In genomic region chrX:119870626-119871131, GRCh38 we compare ENCODE assay signal across 8 cellular contexts. TPM values are rescaled to one million over a fixed set of nuclear protein-coding genes. Genes with fewer than 3 reads are reported as not detected.
DNase-seq lines count a peak whose midpoint lies in the region; ATAC-seq, FAIRE-seq and TF ChIP-seq lines count a peak whose summit lies in the region.

No MANE protein-coding gene starts in this region.

- peaks cover 64% of the 10 kb centered on the region for H3K79me2 ChIP-seq in K562 (ENCODE audit: control insufficient read depth, insufficient read depth, low read length)

- no peak for TF ChIP-seq POLR2A in K562 (conservative IDR thresholded peaks at IDR 0.05)

- no peak for TF ChIP-seq CTCF in GM12864 (IDR thresholded peaks at IDR 0.05; ENCODE audit: low read depth, low read length, missing control alignments)
- TF ChIP-seq CTCF in K562 (IDR thresholded peaks at IDR 0.05 in 2 of 3, conservative IDR thresholded peaks at IDR 0.05 in 1 of 3; ENCODE audit: insufficient read depth in 2 of 3, low read depth in 1 of 3, low read length in 3 of 3): no peak

- H3K27ac ChIP-seq in SJSA1: no peak overlapping the region; the same call in 1 of the 2 replicates
- peak overlapping the region; percentile 99 for H3K27ac ChIP-seq in K562 (ENCODE audit: extremely low read depth, low read depth, low read length)

- no peaks in the 10 kb centered on the region for H3K9me1 ChIP-seq in K562 (ENCODE audit: control insufficient read depth, insufficient read depth, low read length)

- no peaks in the 10 kb centered on the region; the same call in 1 of the 2 replicates for H4K20me1 ChIP-seq in K562 (replicated peaks; ENCODE audit: control insufficient read depth, insufficient read depth, low read length)

- no peak for FAIRE-seq in K562 (lab: Jason Lieb, UNC)

- H3K9me3 ChIP-seq in SJSA1 (replicated peaks) (no peaks in the 10 kb centered on the region), K562 (replicated peaks; ENCODE audit: control insufficient read depth, insufficient read depth, low read depth, low read length) (no peaks in the 10 kb centered on the region), iPS-15b (ENCODE audit: control insufficient read depth, insufficient read depth, low read length) (no peaks in the 10 kb centered on the region), skeletal muscle satellite cell (replicated peaks; ENCODE audit: low read length) (no peaks in the 10 kb centered on the region)

- H3K36me3 ChIP-seq in SJSA1 (peaks cover 7% of the 10 kb centered on the region; the same call in 1 of the 2 replicates), K562 (ENCODE audit: control insufficient read depth, insufficient read depth, low read length) (peaks cover 26% of the 10 kb centered on the region; the same call in 2 of the 3 replicates), iPS-15b (ENCODE audit: control insufficient read depth, insufficient read depth, low read length) (no peaks in the 10 kb centered on the region), skeletal muscle satellite cell (ENCODE audit: insufficient read depth, low read length) (no peaks in the 10 kb centered on the region)

- CTCF ChIA-PET in K562 (lab: Yijun Ruan, JAX; ENCODE audit: low intra/inter-chr PET ratio): no interaction called here

- TF ChIP-seq EP300 in K562 (IDR thresholded peaks at IDR 0.05; ENCODE audit: low read length): no peak

- H3K4me1 ChIP-seq in SJSA1 (replicated peaks): no peaks in the 10 kb centered on the region
- H3K4me1 ChIP-seq in K562 (replicated peaks in 1 of 2; ENCODE audit: control insufficient read depth in 2 of 2, insufficient read depth in 2 of 2, low read length in 2 of 2): peaks cover 0 to 6% of the 10 kb centered on the region in 2 experiments; a peak in 2 of 5 replicates
- no peaks in the 10 kb centered on the region for H3K4me1 ChIP-seq in iPS-15b (ENCODE audit: control insufficient read depth, insufficient read depth, low read length)
- no peaks in the 10 kb centered on the region for H3K4me1 ChIP-seq in skeletal muscle satellite cell (ENCODE audit: control insufficient read depth, insufficient read depth, low read length)

- in situ Hi-C loops in K562 (cut with MboI): loop anchor here (10.0 kb wide), 1 partner anchor 356 kb away; no protein-coding TSS in a partner anchor

- POLR2A ChIA-PET in K562 (lab: Yijun Ruan, JAX): interaction anchor here (0.5 to 4.1 kb wide), 12 partner anchors 8 to 359 kb away, joined by 3 to 30 read pairs (median 5); partner anchors contain the start of genes RPL39, SEPTIN6 and UPF3B

- peak overlapping the region; percentile 97 for H3K4me2 ChIP-seq in K562 (ENCODE audit: insufficient read depth, low read length)
- H3K4me2 ChIP-seq in skeletal muscle satellite cell (ENCODE audit: low read length): peak overlapping the region; percentile 91

- no peak for TF ChIP-seq RAD21 in K562 (CRISPR knock-in tag; conservative IDR thresholded peaks at IDR 0.05 in 1 of 2, IDR thresholded peaks at IDR 0.05 in 1 of 2)

- H3K9ac ChIP-seq in K562 (ENCODE audit: insufficient read depth in 1 of 2, low read depth in 2 of 2, low read length in 2 of 2): peak overlapping the region; percentile 95 to 100
- H3K9ac ChIP-seq in iPS-15b (ENCODE audit: low read depth, low read length): peak overlapping the region; percentile 54
- peak overlapping the region; percentile 100 for H3K9ac ChIP-seq in skeletal muscle satellite cell (ENCODE audit: low read depth, low read length)

- peak overlapping the region; percentile 89 for H2AFZ ChIP-seq in K562 (ENCODE audit: low read depth, low read length)

- H3K4me3 ChIP-seq in GM12864 (ENCODE audit: low read depth, low read length) (peak overlapping the region; percentile 87), SJSA1 (peak overlapping the region; percentile 68), K562 (peak overlapping the region; percentile 94), iPS-15b (ENCODE audit: low read depth, low read length) (peak overlapping the region; percentile 92), skeletal muscle satellite cell (ENCODE audit: low read length) (peak overlapping the region; percentile 94)

- no peak for DNase-seq in GM12864 (ENCODE audit: low read depth)
- peak in 1 of 2 experiments; percentile 32 for DNase-seq in SJSA1 (ENCODE audit: low read depth in 1 of 2, low spot score in 2 of 2)
- peak in 3 of 4 experiments; percentile 16 to 52 (median 27) for DNase-seq in K562 (ENCODE audit: extremely low read depth in 1 of 4, low spot score in 3 of 4)
- no peak for DNase-seq in NCI-H1436 treated with DMSO at 0.1 percent for 48 hours (lab: John Stamatoyannopoulos, UW)
- no peak for DNase-seq in NCI-H774 (lab: John Stamatoyannopoulos, UW)

- ATAC-seq in HG02852 (IDR thresholded peaks at IDR 0.05; ENCODE audit: unreplicated experiment) (peak; percentile 5), K562 (peak; percentile 65)

- intact Hi-C loops in K562 (cut with micrococcal nuclease): loop anchor here (2.0 kb wide), 1 partner anchor 18 kb away; the partner anchor contains the start of gene UPF3B

- BruUV-seq in K562 (replicated peaks; lab: Mats Ljungman, UMichigan): no TSS peak

- 0% methylated on average over 17 of the region's 25 CpGs for WGBS in K562 (ENCODE audit: insufficient coverage, low coverage, missing lambda C conversion rate)

- no peaks in the 10 kb centered on the region for H3K27me3 ChIP-seq in SJSA1 (replicated peaks)
- H3K27me3 ChIP-seq in K562 (ENCODE audit: control insufficient read depth in 2 of 2, insufficient read depth in 2 of 2, low read length in 2 of 2): no peaks in the 10 kb centered on the region
- no peaks in the 10 kb centered on the region for H3K27me3 ChIP-seq in iPS-15b (ENCODE audit: control insufficient read depth, insufficient read depth, low read length)
- H3K27me3 ChIP-seq in skeletal muscle satellite cell (ENCODE audit: control insufficient read depth, insufficient read depth, low read length): no peaks in the 10 kb centered on the region

RNA-seq across cellular contexts. Expression of gene RNF113A, which starts 0.9 kb away (rescaled TPM):
- total RNA-seq in SJSA1 (2014; rRNA removed; shearing (Covaris generic)): 14.8 and 15.8 TPM in 2 replicates
- total RNA-seq in K562 (2011; cell fraction: chromatin; rRNA removed; ENCODE audit: low replicate concordance): 11.5 and 17.2 TPM in 2 replicates
- total RNA-seq in K562 (2011; cell fraction: nucleolus; rRNA removed): 15.0 and 17.9 TPM in 2 replicates
- 14.0 and 14.8 TPM in 2 replicates for total RNA-seq in K562 (2011; cell fraction: nucleoplasm; rRNA removed)
- total RNA-seq in K562 (2014; rRNA removed) (31.2 and 31.9 TPM in 2 replicates), K562 (2014; rRNA removed; fragmentation: Illumina TruSeq; extraction: Trizol) (17.9 and 22.4 TPM in 2 replicates), K562 (2015; rRNA removed; fragmentation: Illumina TruSeq; extraction: Trizol) (26.4 and 28.1 TPM in 2 replicates), K562 (2021) (26.3 and 28.5 TPM in 2 replicates)
- polyA plus RNA-seq in K562 (2011; rRNA removed) (21.2 and 25.6 TPM in 2 replicates), K562 (2014; fragmentation: Illumina TruSeq; extraction: Trizol) (27.8 and 32.8 TPM in 2 replicates), K562 (2014; fragmentation: Nextera tagmentation; extraction: Ambion mirVana) (10 to 100 TPM; 23.9 to 29.4 TPM), K562 (2014; rRNA removed) (38.4 and 39.5 TPM in 2 replicates)
- polyA plus RNA-seq in K562 (2011; cell fraction: cytosol; rRNA removed): 21.0 and 23.4 TPM in 2 replicates
- 22.4 and 31.4 TPM in 2 replicates for polyA plus RNA-seq in K562 (2011; cell fraction: nucleus; rRNA removed)
- 27.0 and 41.1 TPM in 2 replicates for polyA plus RNA-seq in K562 (2012)
- 11.4 and 14.6 TPM in 2 replicates for polyA minus RNA-seq in K562 (2011; rRNA and poly(A)+ RNA removed)
- polyA minus RNA-seq in K562 (2011; cell fraction: cytosol; rRNA and poly(A)+ RNA removed): 9.5 and 11.5 TPM in 2 replicates
- polyA minus RNA-seq in K562 (2011; cell fraction: nucleus; rRNA and poly(A)+ RNA removed): 3.6 and 10.3 TPM in 2 replicates
- 11.9 and 17.7 TPM in 2 replicates for total RNA-seq in skeletal muscle satellite cell (2012; rRNA removed)

RNA-seq across cellular contexts. Expression of gene NDUFA1, which starts 1.0 kb away (rescaled TPM):
- total RNA-seq in SJSA1 (2014; rRNA removed; shearing (Covaris generic)): 82.7 and 118 TPM in 2 replicates
- total RNA-seq in K562 (2011; cell fraction: chromatin; rRNA removed; ENCODE audit: low replicate concordance): 25.7 and 39.2 TPM in 2 replicates
- total RNA-seq in K562 (2011; cell fraction: nucleolus; rRNA removed): 32.1 and 33.7 TPM in 2 replicates
- total RNA-seq in K562 (2011; cell fraction: nucleoplasm; rRNA removed): 56.5 and 62.8 TPM in 2 replicates
- total RNA-seq in K562 (2014; rRNA removed) (160 and 218 TPM in 2 replicates), K562 (2014; rRNA removed; fragmentation: Illumina TruSeq; extraction: Trizol) (402 and 409 TPM in 2 replicates), K562 (2015; rRNA removed; fragmentation: Illumina TruSeq; extraction: Trizol) (378 and 383 TPM in 2 replicates), K562 (2021) (169 and 177 TPM in 2 replicates)
- polyA plus RNA-seq in K562 (2011; rRNA removed) (336 and 418 TPM in 2 replicates), K562 (2014; fragmentation: Illumina TruSeq; extraction: Trizol) (162 and 191 TPM in 2 replicates), K562 (2014; fragmentation: Nextera tagmentation; extraction: Ambion mirVana) (1,000 to 10,000 TPM; 1,140 to 1,285 TPM), K562 (2014; rRNA removed) (308 and 430 TPM in 2 replicates)
- polyA plus RNA-seq in K562 (2011; cell fraction: cytosol; rRNA removed): 39.5 and 169 TPM in 2 replicates
- polyA plus RNA-seq in K562 (2011; cell fraction: nucleus; rRNA removed): 44.8 and 122 TPM in 2 replicates
- polyA plus RNA-seq in K562 (2012): 155 and 439 TPM in 2 replicates
- polyA minus RNA-seq in K562 (2011; rRNA and poly(A)+ RNA removed): 149 and 153 TPM in 2 replicates
- polyA minus RNA-seq in K562 (2011; cell fraction: cytosol; rRNA and poly(A)+ RNA removed): 54.1 and 64.7 TPM in 2 replicates
- 8.3 and 22.9 TPM in 2 replicates for polyA minus RNA-seq in K562 (2011; cell fraction: nucleus; rRNA and poly(A)+ RNA removed)
- 47.8 and 56.8 TPM in 2 replicates for total RNA-seq in skeletal muscle satellite cell (2012; rRNA removed)

RNA-seq across cellular contexts. Expression of gene UPF3B, which starts 17.9 kb away (rescaled TPM):
- total RNA-seq in SJSA1 (2014; rRNA removed; shearing (Covaris generic)): 3.4 and 6.2 TPM in 2 replicates
- total RNA-seq in K562 (2011; cell fraction: chromatin; rRNA removed; ENCODE audit: low replicate concordance): 5.5 and 22.5 TPM in 2 replicates
- total RNA-seq in K562 (2011; cell fraction: nucleolus; rRNA removed): 4.9 and 5.3 TPM in 2 replicates
- total RNA-seq in K562 (2011; cell fraction: nucleoplasm; rRNA removed): 7.7 and 8.8 TPM in 2 replicates
- total RNA-seq in K562 (2014; rRNA removed) (17.5 and 17.6 TPM in 2 replicates), K562 (2014; rRNA removed; fragmentation: Illumina TruSeq; extraction: Trizol) (32.3 and 38.1 TPM in 2 replicates), K562 (2015; rRNA removed; fragmentation: Illumina TruSeq; extraction: Trizol) (28.3 and 32.3 TPM in 2 replicates), K562 (2021) (17.9 and 19.7 TPM in 2 replicates)
- polyA plus RNA-seq in K562 (2011; rRNA removed) (23.1 and 31.8 TPM in 2 replicates), K562 (2014; fragmentation: Illumina TruSeq; extraction: Trizol) (44.0 and 57.0 TPM in 2 replicates), K562 (2014; fragmentation: Nextera tagmentation; extraction: Ambion mirVana) (10 to 100 TPM; 24.1 to 37.5 TPM), K562 (2014; rRNA removed) (37.9 and 40.8 TPM in 2 replicates)
- 3.5 and 7.9 TPM in 2 replicates for polyA plus RNA-seq in K562 (2011; cell fraction: cytosol; rRNA removed)
- 8.2 and 13.0 TPM in 2 replicates for polyA plus RNA-seq in K562 (2011; cell fraction: nucleus; rRNA removed)
- 25.6 and 37.7 TPM in 2 replicates for polyA plus RNA-seq in K562 (2012)
- 18.5 and 21.4 TPM in 2 replicates for polyA minus RNA-seq in K562 (2011; rRNA and poly(A)+ RNA removed)
- 6.7 and 6.8 TPM in 2 replicates for polyA minus RNA-seq in K562 (2011; cell fraction: cytosol; rRNA and poly(A)+ RNA removed)
- 4.4 and 8.8 TPM in 2 replicates for polyA minus RNA-seq in K562 (2011; cell fraction: nucleus; rRNA and poly(A)+ RNA removed)
- 1.1 and 1.8 TPM in 2 replicates for total RNA-seq in skeletal muscle satellite cell (2012; rRNA removed)

RNA-seq across cellular contexts. Expression of gene AKAP14, which starts 25.0 kb away (rescaled TPM):
- not detected in 2 replicates for total RNA-seq in SJSA1 (2014; rRNA removed; shearing (Covaris generic))
- not detected in 2 replicates for total RNA-seq in K562 (2011; cell fraction: chromatin; rRNA removed; ENCODE audit: low replicate concordance)
- not detected in 2 replicates for total RNA-seq in K562 (2011; cell fraction: nucleolus; rRNA removed)
- total RNA-seq in K562 (2011; cell fraction: nucleoplasm; rRNA removed): 1.6 TPM in 1 of 2 replicates, not detected in the other
- not detected in 2 replicates for total RNA-seq in K562 (2014; rRNA removed)
- total RNA-seq in K562 (2014; rRNA removed; fragmentation: Illumina TruSeq; extraction: Trizol): 0.48 TPM in 1 of 2 replicates, not detected in the other
- total RNA-seq in K562 (2015; rRNA removed; fragmentation: Illumina TruSeq; extraction: Trizol): not detected in 2 replicates
- total RNA-seq in K562 (2021): not detected in 2 replicates
- not detected in 2 replicates for polyA plus RNA-seq in K562 (2011; rRNA removed)
- not detected in 2 replicates for polyA plus RNA-seq in K562 (2011; cell fraction: cytosol; rRNA removed)
- not detected in 2 replicates for polyA plus RNA-seq in K562 (2011; cell fraction: nucleus; rRNA removed)
- polyA plus RNA-seq in K562 (2012): not detected in 2 replicates
- polyA plus RNA-seq in K562 (2014; fragmentation: Illumina TruSeq; extraction: Trizol): not detected in 2 replicates
- polyA plus RNA-seq in K562 (2014; fragmentation: Nextera tagmentation; extraction: Ambion mirVana): not detected
- not detected in 2 replicates for polyA plus RNA-seq in K562 (2014; rRNA removed)
- polyA minus RNA-seq in K562 (2011; rRNA and poly(A)+ RNA removed): not detected in 2 replicates
- polyA minus RNA-seq in K562 (2011; cell fraction: cytosol; rRNA and poly(A)+ RNA removed): not detected in 2 replicates
- not detected in 2 replicates for polyA minus RNA-seq in K562 (2011; cell fraction: nucleus; rRNA and poly(A)+ RNA removed)
- not detected in 2 replicates for total RNA-seq in skeletal muscle satellite cell (2012; rRNA removed)

Comparison
In these comparisons a context has a peak if more than half of its experiments do, and no peak if none do; other contexts are left out.
1. DNase-seq: peak in K562 (3 of 4); none in GM12864 (single experiment), NCI-H1436 treated with DMSO at 0.1 percent for 48 hours (single experiment) and NCI-H774 (single experiment).
2. Peak in every context shown above with its lines, with median percentiles within 50 percentile points of each other: H3K4me3 ChIP-seq and H3K9ac ChIP-seq.